ENCODE assay signal across 8 cellular contexts in the genomic region with DNA sequence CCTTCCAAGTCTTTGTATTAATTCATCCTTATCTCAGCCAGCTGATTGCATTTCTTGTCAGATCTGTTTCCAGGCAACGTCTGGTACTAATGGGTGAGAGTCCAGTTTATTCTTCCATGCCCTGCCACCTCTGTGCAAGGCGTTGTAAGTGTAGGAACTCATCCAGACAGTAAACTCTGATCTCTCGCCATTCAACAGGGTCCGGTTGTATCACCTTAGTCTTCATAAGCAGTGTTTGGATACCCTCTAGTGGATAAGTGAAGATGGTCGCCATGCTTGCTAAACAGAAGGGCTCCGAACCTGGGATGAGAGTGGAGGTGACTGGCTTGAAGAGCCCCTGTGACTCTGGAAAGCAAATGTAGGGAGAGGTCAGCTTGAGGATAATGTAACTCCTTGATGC. TPM values are rescaled to one million over a fixed set of nuclear protein-coding genes. Genes with fewer than 3 reads are reported as not detected.
A peak's percentile ranks its signal among the peaks of the same experiment; 100 is the strongest.
DNase-seq lines count a peak whose midpoint lies in the region; ATAC-seq and TF ChIP-seq lines count a peak whose summit lies in the region.

No MANE protein-coding gene starts in this region.

- no peak overlapping the region for H3K4me3 Mint-ChIP-seq in activated T-helper 17 cell treated with anti-CD3 and anti-CD28 coated beads, Interleukin-2, amount 50 U/mL, for 72 hours

- H3K9me3 ChIP-seq in BLaER1 = no peaks in the 10 kb centered on the region

- H3K4me1 ChIP-seq in BLaER1 = peaks cover 39% of the 10 kb centered on the region

- intact Hi-C loops in left ventricle myocardium superior (cut with micrococcal nuclease) = no loop called here

- H3K4me3 ChIP-seq in BLaER1 = no peak overlapping the region
- H3K4me3 ChIP-seq in GM12875 (ENCODE audit: low read depth, low read length) = no peak overlapping the region
- no peak overlapping the region for H3K4me3 ChIP-seq in skeletal muscle cell (ENCODE audit: low read depth, low read length)

- no peak overlapping the region for H3K27ac Mint-ChIP-seq in activated T-helper 17 cell treated with anti-CD3 and anti-CD28 coated beads, Interleukin-2, amount 50 U/mL, for 72 hours

- ATAC-seq in activated T-helper 17 cell treated with anti-CD3 and anti-CD28 coated beads, Interleukin-2, amount 50 U/mL, for 72 hours (replicated peaks) = peak; percentile 62
- ATAC-seq in left ventricle myocardium superior (peak; percentile 85), GM19351 (IDR thresholded peaks at IDR 0.05; ENCODE audit: unreplicated experiment) (no peak)

- TF ChIP-seq CTCF in GM12875 (IDR thresholded peaks at IDR 0.05; ENCODE audit: borderline replicate concordance, insufficient read depth, low read depth, low read length) = peak; percentile 43; the same call in 1 of the 2 replicates

- H3K4me2 ChIP-seq in BLaER1 = 0 out of 2 replicates have a peak overlapping the region, but pooled peaks have one; percentile 25

- H3K27me3 Mint-ChIP-seq in activated T-helper 17 cell treated with anti-CD3 and anti-CD28 coated beads, Interleukin-2, amount 50 U/mL, for 72 hours = no peaks in the 10 kb centered on the region

- H3K4me1 Mint-ChIP-seq in activated T-helper 17 cell treated with anti-CD3 and anti-CD28 coated beads, Interleukin-2, amount 50 U/mL, for 72 hours = peaks cover 14% of the 10 kb centered on the region

- H3K27me3 ChIP-seq in BLaER1 = no peaks in the 10 kb centered on the region

- no peaks in the 10 kb centered on the region for H3K36me3 Mint-ChIP-seq in activated T-helper 17 cell treated with anti-CD3 and anti-CD28 coated beads, Interleukin-2, amount 50 U/mL, for 72 hours (ENCODE audit: low read depth)

- H3K9ac ChIP-seq in BLaER1 = no peak overlapping the region

- peaks cover 7% of the 10 kb centered on the region for H3K36me3 ChIP-seq in BLaER1

- no peaks in the 10 kb centered on the region for H3K9me3 Mint-ChIP-seq in activated T-helper 17 cell treated with anti-CD3 and anti-CD28 coated beads, Interleukin-2, amount 50 U/mL, for 72 hours

- no peak overlapping the region for H3K27ac ChIP-seq in BLaER1

- H4K20me1 ChIP-seq in BLaER1 = peaks cover 10% of the 10 kb centered on the region; the same call in 1 of the 2 replicates

- DNase-seq in NCI-H2196 (lab: John Stamatoyannopoulos, UW; ENCODE audit: unreplicated experiment) = peak; percentile 49
- DNase-seq in left ventricle myocardium superior = no peak
- DNase-seq in skeletal muscle cell (ENCODE audit: low read depth) = peak; percentile 13
- no peak for DNase-seq in activated T-cell treated with anti-CD3 and anti-CD28 coated beads, Interleukin-2, amount 50 U/mL, for 48 hours

RNA-seq across cellular contexts. Expression of gene CMTM7, which starts 51.6 kb away (rescaled TPM):
- total RNA-seq in activated T-helper 17 cell treated with anti-CD3 and anti-CD28 coated beads, Interleukin-2, amount 50 U/mL, for 72 hours = 10 to 100 TPM; 26.9 to 51.1 TPM
- 4.4 TPM for total RNA-seq in left ventricle myocardium superior

Comparison
In these comparisons a context has a peak if more than half of its experiments do, and no peak if none do; other contexts are left out.
1. DNase-seq: peak in NCI-H2196 (single experiment) and skeletal muscle cell (single experiment); none in left ventricle myocardium superior (single experiment) and activated T-cell treated with anti-CD3 and anti-CD28 coated beads, Interleukin-2, amount 50 U/mL, for 48 hours (0 of 2).